Comparison of ENCODE assay signal across 14 cellular contexts in the genomic region with DNA sequence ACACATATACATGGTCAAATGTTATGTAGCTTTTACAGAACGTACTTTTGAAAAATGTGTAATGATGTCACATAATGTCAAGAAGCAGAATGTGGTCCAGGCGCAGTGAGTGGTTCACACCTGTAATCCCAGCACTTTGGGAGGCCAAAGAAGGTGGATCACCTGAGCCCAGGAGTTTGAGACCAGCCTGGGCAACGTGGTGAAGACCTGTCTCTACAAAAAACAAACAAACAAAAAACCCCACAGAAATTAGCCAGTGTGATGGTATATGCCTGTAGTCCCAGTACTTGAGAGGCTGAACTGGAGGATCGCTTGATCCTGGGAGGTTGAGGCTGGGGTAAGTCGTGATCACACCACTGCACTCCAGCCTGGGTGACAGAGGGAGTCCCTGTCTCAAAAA.
"Had no signal": no experiment of that assay in that cellular context is flagged by ENCODE, and none has a peak within 500 bp of the region (broad histone marks: within the 10 kb centered on the region; RNA-seq: fewer than 3 reads in every experiment).

No MANE protein-coding gene starts in this region.

- H3K9me3 ChIP-seq: MG63, SK-N-SH had no signal

- H3K4me2 ChIP-seq: SK-N-SH had no signal

- H3K27ac ChIP-seq: RWPE1 had no signal

- H3K36me3 ChIP-seq: MG63 had no signal

- DNase-seq: KBM-7; MG63; NCI-H1092 treated with DMSO at 0.1 percent for 48 hours; NCI-H1436 treated with DMSO at 0.1 percent for 48 hours; NCI-H1694; NCI-H2081; NCI-H2107; NCI-H774; NK-92 treated with Interleukin-12 subunit alpha and Interleukin-12 subunit beta, amount 100 ng/mL, for 24 hours; PC-3; SHP77; SK-N-SH; SW 1271 had no signal

- H3K9ac ChIP-seq: SK-N-SH had no signal

- H3K9me2 ChIP-seq: SK-N-SH had no signal

- H3K4me3 ChIP-seq: MG63 had no signal
